13 cellular contexts compared by ENCODE assay signal in the genomic region with DNA sequence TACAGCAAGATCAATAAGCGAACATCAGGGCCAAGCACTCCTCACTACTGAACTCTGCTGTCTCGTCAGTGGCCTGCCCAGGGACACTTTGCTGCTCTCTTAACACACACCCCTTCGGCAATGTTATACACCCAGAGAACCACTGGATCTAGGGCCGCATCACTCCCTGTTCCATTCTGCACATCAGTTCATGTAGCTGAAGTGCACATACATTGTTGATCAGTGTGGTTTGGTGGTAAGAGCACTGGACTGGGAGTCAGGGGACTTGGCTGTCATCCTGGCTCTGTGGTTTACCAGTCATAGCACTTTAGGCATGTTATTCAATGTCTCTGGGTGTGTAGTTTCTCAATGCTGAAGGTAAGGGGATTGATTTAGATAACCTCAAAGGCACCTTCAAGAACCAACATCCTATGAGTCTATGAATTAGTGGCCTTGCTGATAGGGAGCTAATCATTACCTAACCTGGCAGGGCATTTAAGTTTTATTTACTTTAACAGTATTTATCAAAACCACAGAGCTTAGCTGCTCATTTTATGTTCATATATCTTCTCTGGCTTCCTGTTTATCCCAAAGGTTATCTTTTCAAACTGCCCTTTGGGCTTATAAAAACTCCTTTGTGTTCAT. TPM values are rescaled to one million over a fixed set of nuclear protein-coding genes. Genes with fewer than 3 reads are reported as not detected.
DNase-seq lines count a peak whose midpoint lies in the region; ATAC-seq and TF ChIP-seq lines count a peak whose summit lies in the region.
"Had no signal": no experiment of that assay in that cellular context is flagged by ENCODE, and none has a peak within 500 bp of the region (broad histone marks: within the 10 kb centered on the region; RNA-seq: fewer than 3 reads in every experiment).

No MANE protein-coding gene starts in this region.

- no peaks in the 10 kb centered on the region for H3K27me3 Mint-ChIP-seq in activated naive CD8-positive, alpha-beta T cell treated with anti-CD3 and anti-CD28 coated beads, Interleukin-2, amount 50 U/mL, for 24 hours

- H3K36me3 Mint-ChIP-seq in activated naive CD8-positive, alpha-beta T cell treated with anti-CD3 and anti-CD28 coated beads, Interleukin-2, amount 50 U/mL, for 24 hours (ENCODE audit: low read depth) = peaks cover 13% of the 10 kb centered on the region

- H3K79me2 ChIP-seq in SK-N-SH (ENCODE audit: insufficient read depth) = no peaks in the 10 kb centered on the region; the same call in 1 of the 2 replicates

- H3K23ac ChIP-seq in mesenchymal stem cell (ENCODE audit: low read length in 2 of 2) = no peak overlapping the region

- no peak overlapping the region for H3K18ac ChIP-seq in mesenchymal stem cell (ENCODE audit: low read depth in 1 of 2, low read length in 2 of 2)

- H3K36me3 ChIP-seq in mesenchymal stem cell (ENCODE audit: control insufficient read depth in 1 of 2, insufficient read depth in 2 of 2, low read depth in 1 of 2, low read length in 2 of 2) (peaks cover 0 to 29% of the 10 kb centered on the region in 2 experiments), SK-N-SH (replicated peaks in 1 of 2; ENCODE audit: control insufficient read depth in 1 of 2, insufficient read depth in 2 of 2, low read length in 1 of 2) (no peaks in the 10 kb centered on the region)
- H3K36me3 ChIP-seq: brain microvascular endothelial cell, right atrium auricular region had no signal

- no peak overlapping the region for H3K9ac ChIP-seq in mesenchymal stem cell (ENCODE audit: low read length)
- H3K9ac ChIP-seq in SK-N-SH = no peak overlapping the region

- no peak overlapping the region for H2BK15ac ChIP-seq in mesenchymal stem cell (ENCODE audit: low read depth, poor library complexity, severe bottlenecking)

- H3K4me1 Mint-ChIP-seq in activated naive CD8-positive, alpha-beta T cell treated with anti-CD3 and anti-CD28 coated beads, Interleukin-2, amount 50 U/mL, for 24 hours = peaks cover 47% of the 10 kb centered on the region

- no peak overlapping the region for H4K8ac ChIP-seq in mesenchymal stem cell (ENCODE audit: low read length)

- no peak for TF ChIP-seq RAD21 in SK-N-SH (IDR thresholded peaks at IDR 0.05; ENCODE audit: low read length)

- peaks cover 17% of the 10 kb centered on the region for H3F3A ChIP-seq in SK-N-SH (replicated peaks; ENCODE audit: insufficient read depth)

- H4K91ac ChIP-seq in mesenchymal stem cell (ENCODE audit: low read length) = no peak overlapping the region

- peak overlapping the region; percentile 21 for H3K27ac Mint-ChIP-seq in activated naive CD8-positive, alpha-beta T cell treated with anti-CD3 and anti-CD28 coated beads, Interleukin-2, amount 50 U/mL, for 24 hours

- H3K9me3 ChIP-seq in mesenchymal stem cell (ENCODE audit: control insufficient read depth, low read length) (no peaks in the 10 kb centered on the region), SK-N-SH (no peaks in the 10 kb centered on the region)
- H3K9me3 ChIP-seq: right atrium auricular region had no signal

- H3K9me2 ChIP-seq in SK-N-SH = no peaks in the 10 kb centered on the region

- CTCF ChIA-PET in SK-N-SH (lab: Yijun Ruan, JAX) = no interaction called here

- no peak for TF ChIP-seq EP300 in SK-N-SH (IDR thresholded peaks at IDR 0.05; ENCODE audit: borderline replicate concordance in 1 of 2, low read depth in 1 of 2, low read length in 1 of 2)

- TF ChIP-seq CTCF in SK-N-SH (IDR thresholded peaks at IDR 0.05) = no peak

- peaks cover 3% of the 10 kb centered on the region for H3K79me1 ChIP-seq in mesenchymal stem cell (replicated peaks; ENCODE audit: low read length, poor library complexity, severe bottlenecking)

- H3K27ac ChIP-seq in mesenchymal stem cell (ENCODE audit: low read length, poor library complexity, severe bottlenecking) (no peak overlapping the region), SK-N-SH (ENCODE audit: low read depth in 2 of 2, low read length in 1 of 2) (no peak overlapping the region)
- H3K27ac ChIP-seq: brain microvascular endothelial cell, right atrium auricular region had no signal

- H3K27me3 ChIP-seq in mesenchymal stem cell (ENCODE audit: control insufficient read depth in 1 of 2, insufficient read depth in 1 of 2, low read length in 2 of 2) (no peaks in the 10 kb centered on the region), SK-N-SH (ENCODE audit: insufficient read depth) (no peaks in the 10 kb centered on the region)
- H3K27me3 ChIP-seq: brain microvascular endothelial cell, right atrium auricular region had no signal

- H2BK5ac ChIP-seq in mesenchymal stem cell (ENCODE audit: low read depth, low read length, poor library complexity, severe bottlenecking) = no peak overlapping the region

- H2BK12ac ChIP-seq in mesenchymal stem cell (ENCODE audit: low read length in 2 of 2) = no peak overlapping the region

- POLR2A ChIA-PET in SK-N-SH (lab: Yijun Ruan, JAX) = no interaction called here

- H3K14ac ChIP-seq in mesenchymal stem cell (ENCODE audit: low read length in 2 of 2) = peak overlapping the region in 1 of 2 experiments; percentile 68

- DNase-seq in HuH-7 (ENCODE audit: low spot score) (peak; percentile 72), mesenchymal stem cell (no peak), NCI-H2227 (lab: John Stamatoyannopoulos, UW; ENCODE audit: unreplicated experiment) (no peak), SK-N-SH (no peak)
- no peak for DNase-seq in activated naive CD8-positive, alpha-beta T cell treated with anti-CD3 and anti-CD28 coated beads, Interleukin-2, amount 50 U/mL, for 24 hours
- DNase-seq: brain microvascular endothelial cell, erythroblast, H7, NCI-H1930, SW 1271 had no signal

- H3K4me3 ChIP-seq in mesenchymal stem cell (ENCODE audit: insufficient read depth in 1 of 2, low read depth in 1 of 2, low read length in 2 of 2) (no peak overlapping the region), SK-N-SH (ENCODE audit: low read depth in 2 of 2, low read length in 1 of 2) (no peak overlapping the region)
- H3K4me3 ChIP-seq: right atrium auricular region had no signal

- H2AFZ ChIP-seq in mesenchymal stem cell (ENCODE audit: low read depth, low read length) = no peak overlapping the region
- no peak overlapping the region for H2AFZ ChIP-seq in SK-N-SH (ENCODE audit: low read depth)

- H4K20me1 ChIP-seq in SK-N-SH (ENCODE audit: insufficient read depth) = no peaks in the 10 kb centered on the region

- H2BK120ac ChIP-seq in mesenchymal stem cell (ENCODE audit: low read depth, low read length) = no peak overlapping the region

- H3K9me3 Mint-ChIP-seq in activated naive CD8-positive, alpha-beta T cell treated with anti-CD3 and anti-CD28 coated beads, Interleukin-2, amount 50 U/mL, for 24 hours = no peaks in the 10 kb centered on the region

- H3K4me1 ChIP-seq in mesenchymal stem cell (ENCODE audit: control insufficient read depth, insufficient read depth, low read depth, low read length) (peaks cover 7% of the 10 kb centered on the region), SK-N-SH (ENCODE audit: control insufficient read depth in 1 of 2, insufficient read depth in 2 of 2, low read depth in 1 of 2, low read length in 1 of 2) (peaks cover 8 to 26% of the 10 kb centered on the region in 2 experiments; a peak in 3 of 4 replicates)
- H3K4me1 ChIP-seq: right atrium auricular region had no signal

- 100% methylated on average over 3 of the region's 4 CpGs for WGBS in mesenchymal stem cell
- 79% methylated on average over 4 of the region's 4 CpGs for WGBS in SK-N-SH (ENCODE audit: low lambda C conversion rate)

- H2AK5ac ChIP-seq in mesenchymal stem cell (ENCODE audit: low read length, severe bottlenecking) = peak overlapping the region; percentile 16

- H3K4me2 ChIP-seq in mesenchymal stem cell (ENCODE audit: low read length, poor library complexity, severe bottlenecking) (no peak overlapping the region), SK-N-SH (no peak overlapping the region)

- ATAC-seq in GM18861 (IDR thresholded peaks at IDR 0.05; ENCODE audit: unreplicated experiment) (peak; percentile 57), GM19455 (IDR thresholded peaks at IDR 0.05; ENCODE audit: unreplicated experiment) (no peak)
- ATAC-seq in activated naive CD8-positive, alpha-beta T cell treated with anti-CD3 and anti-CD28 coated beads, Interleukin-2, amount 50 U/mL, for 24 hours = peak; percentile 58

- H3K4me3 Mint-ChIP-seq in activated naive CD8-positive, alpha-beta T cell treated with anti-CD3 and anti-CD28 coated beads, Interleukin-2, amount 50 U/mL, for 24 hours = no peak overlapping the region

- H3K4ac ChIP-seq in mesenchymal stem cell (ENCODE audit: low read depth in 1 of 2, low read length in 2 of 2) = no peak overlapping the region

TF ChIP-seq in SK-N-SH, 30 proteins besides CTCF, POLR2A, EP300 and RAD21 (continues in another document):
- TF ChIP-seq USF1 (IDR thresholded peaks at IDR 0.05; ENCODE audit: borderline replicate concordance, low read depth) (no peak), RFX5 (IDR thresholded peaks at IDR 0.05; ENCODE audit: low read length) (no peak), TCF12 (IDR thresholded peaks at IDR 0.05) (no peak), POLR2AphosphoS5 (IDR thresholded peaks at IDR 0.05; ENCODE audit: low read depth, low read length) (no peak), MEF2A (IDR thresholded peaks at IDR 0.05; ENCODE audit: borderline replicate concordance, low read depth) (no peak), NFIC (IDR thresholded peaks at IDR 0.05; ENCODE audit: borderline replicate concordance) (no peak)
- TF ChIP-seq, protein P1, sequence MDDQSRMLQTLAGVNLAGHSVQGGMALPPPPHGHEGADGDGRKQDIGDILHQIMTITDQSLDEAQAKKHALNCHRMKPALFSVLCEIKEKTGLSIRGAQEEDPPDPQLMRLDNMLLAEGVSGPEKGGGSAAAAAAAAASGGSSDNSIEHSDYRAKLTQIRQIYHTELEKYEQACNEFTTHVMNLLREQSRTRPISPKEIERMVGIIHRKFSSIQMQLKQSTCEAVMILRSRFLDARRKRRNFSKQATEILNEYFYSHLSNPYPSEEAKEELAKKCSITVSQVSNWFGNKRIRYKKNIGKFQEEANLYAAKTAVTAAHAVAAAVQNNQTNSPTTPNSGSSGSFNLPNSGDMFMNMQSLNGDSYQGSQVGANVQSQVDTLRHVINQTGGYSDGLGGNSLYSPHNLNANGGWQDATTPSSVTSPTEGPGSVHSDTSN (IDR thresholded peaks at IDR 0.05) = no peak

RNA-seq across cellular contexts. Expression of gene DUSP5, which starts 24.8 kb away (rescaled TPM):
- 4.4 TPM for polyA plus RNA-seq in mesenchymal stem cell (2013, experiment 1 of 2)
- 4.4 TPM for polyA plus RNA-seq in mesenchymal stem cell (2013, experiment 2 of 2)
- polyA plus RNA-seq in SK-N-SH (2012; rRNA removed) = 38.2 and 52.0 TPM in 2 replicates
- polyA plus RNA-seq in SK-N-SH (2012; cell fraction: cytosol; rRNA removed) = 32.6 and 37.1 TPM in 2 replicates
- 60.7 and 85.8 TPM in 2 replicates for polyA plus RNA-seq in SK-N-SH (2012; cell fraction: nucleus; rRNA removed)

RNA-seq across cellular contexts. Expression of gene SMC3, which starts 45.0 kb away (rescaled TPM):
- 19.1 TPM for polyA plus RNA-seq in mesenchymal stem cell (2013, experiment 1 of 2)
- polyA plus RNA-seq in mesenchymal stem cell (2013, experiment 2 of 2) = 19.0 TPM
- polyA plus RNA-seq in SK-N-SH (2012; rRNA removed) = 8.0 and 10.1 TPM in 2 replicates
- polyA plus RNA-seq in SK-N-SH (2012; cell fraction: cytosol; rRNA removed) = 13.8 and 19.8 TPM in 2 replicates
- polyA plus RNA-seq in SK-N-SH (2012; cell fraction: nucleus; rRNA removed) = 4.9 and 9.1 TPM in 2 replicates
